ENCODE assay signal across 5 cellular contexts in the genomic region with DNA sequence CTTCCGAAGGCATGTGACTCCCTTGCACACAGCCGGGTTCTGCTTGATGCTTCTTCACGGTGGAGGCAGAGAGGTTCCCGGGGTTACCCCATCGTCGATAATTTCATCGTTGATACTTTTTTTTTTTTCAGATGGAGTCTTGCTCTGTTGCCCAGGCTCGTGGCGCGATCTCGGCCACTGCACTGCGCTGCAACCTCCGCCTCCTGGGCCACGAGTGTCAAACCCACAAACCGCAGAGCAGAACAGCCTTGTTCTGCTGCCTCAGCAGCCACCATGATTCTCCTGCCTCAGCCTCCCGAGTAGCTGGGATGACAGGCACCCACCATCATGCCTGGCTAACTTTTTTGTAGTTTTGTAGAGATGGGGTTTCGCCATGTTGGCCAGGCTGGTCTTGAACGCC. TPM values are rescaled to one million over a fixed set of nuclear protein-coding genes. Genes with fewer than 3 reads are reported as not detected.
"Had no signal": no experiment of that assay in that cellular context is flagged by ENCODE, and none has a peak within 500 bp of the region (broad histone marks: within the 10 kb centered on the region; RNA-seq: fewer than 3 reads in every experiment).

No MANE protein-coding gene starts in this region.

RNA-seq across cellular contexts. Expression of a gene that starts 41.0 kb away (rescaled TPM):
- total RNA-seq: GM23338, H1, HT-29, IMR-90, K562 had no signal
- polyA plus RNA-seq: IMR-90 had no signal
